14 cellular contexts compared by ENCODE assay signal in the genomic region with DNA sequence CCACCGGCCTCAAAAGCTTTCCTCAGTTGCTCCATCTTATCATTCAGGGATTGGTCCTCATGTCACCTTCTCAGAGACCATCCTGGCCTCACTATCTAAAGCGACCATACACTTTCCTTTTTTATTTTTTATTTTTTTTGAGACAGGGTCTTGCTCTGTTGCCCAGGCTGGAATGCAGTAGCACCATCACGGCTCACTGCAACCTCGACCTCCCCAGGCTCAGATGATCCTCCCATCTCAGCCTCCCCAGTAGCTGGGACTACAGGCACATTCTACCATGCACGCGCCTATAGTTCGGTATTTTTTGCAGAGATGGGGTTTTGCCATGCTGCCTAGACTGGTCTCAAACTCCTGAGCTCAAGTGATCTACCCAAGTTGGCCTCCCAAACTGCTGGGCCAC.
"Had no signal": no experiment of that assay in that cellular context is flagged by ENCODE, and none has a peak within 500 bp of the region (broad histone marks: within the 10 kb centered on the region; RNA-seq: fewer than 3 reads in every experiment).

No MANE protein-coding gene starts in this region.

- H3K27me3 Mint-ChIP-seq: activated naive CD4-positive, alpha-beta T cell treated with anti-CD3 and anti-CD28 coated beads, Interleukin-2, amount 10 ng/mL, durations not matched to agents 7 days and 5 days; stimulated activated memory B cell treated with anti-CD40 and anti-IgM and Interleukin-4, amounts not matched to agents 10 μg/mL and 1 μg/mL and 100 μg/mL, for 72 hours had no signal

- H3K27ac ChIP-seq: neutrophil, parathyroid adenoma had no signal

- H3K9me3 ChIP-seq: adrenal gland, gastroesophageal sphincter, neutrophil, transverse colon had no signal

- H3K4me3 Mint-ChIP-seq: activated naive CD4-positive, alpha-beta T cell treated with anti-CD3 and anti-CD28 coated beads, Interleukin-2, amount 10 ng/mL, durations not matched to agents 7 days and 5 days; stimulated activated memory B cell treated with anti-CD40 and anti-IgM and Interleukin-4, amounts not matched to agents 10 μg/mL and 1 μg/mL and 100 μg/mL, for 72 hours had no signal

- H3K36me3 ChIP-seq: adrenal gland, neutrophil, transverse colon had no signal

- ATAC-seq: gastroesophageal sphincter; left colon; stimulated activated memory B cell treated with anti-CD40 and anti-IgM and Interleukin-4, amounts not matched to agents 10 μg/mL and 1 μg/mL and 100 μg/mL, for 72 hours had no signal

- H3K4me3 ChIP-seq: adrenal gland, gastroesophageal sphincter, transverse colon had no signal

- H2AFZ ChIP-seq: parathyroid adenoma had no signal

- H3K27me3 ChIP-seq: adrenal gland, gastroesophageal sphincter, neutrophil, transverse colon had no signal

- FAIRE-seq: colon, endometrium, islet of Langerhans had no signal

- H3K27ac Mint-ChIP-seq: activated naive CD4-positive, alpha-beta T cell treated with anti-CD3 and anti-CD28 coated beads, Interleukin-2, amount 10 ng/mL, durations not matched to agents 7 days and 5 days; stimulated activated memory B cell treated with anti-CD40 and anti-IgM and Interleukin-4, amounts not matched to agents 10 μg/mL and 1 μg/mL and 100 μg/mL, for 72 hours had no signal

- DNase-seq: activated CD8-positive, alpha-beta memory T cell treated with anti-CD3 and anti-CD28 coated beads, Interleukin-2, amount 50 U/mL, for 48 hours; activated naive CD4-positive, alpha-beta T cell treated with anti-CD3 and anti-CD28 coated beads, Interleukin-2, amount 10 ng/mL, durations not matched to agents 7 days and 5 days; adrenal gland; left colon; midbrain; T1000; transverse colon had no signal

- H3K9me3 Mint-ChIP-seq: activated naive CD4-positive, alpha-beta T cell treated with anti-CD3 and anti-CD28 coated beads, Interleukin-2, amount 10 ng/mL, durations not matched to agents 7 days and 5 days; stimulated activated memory B cell treated with anti-CD40 and anti-IgM and Interleukin-4, amounts not matched to agents 10 μg/mL and 1 μg/mL and 100 μg/mL, for 72 hours had no signal

- H3K9ac ChIP-seq: parathyroid adenoma had no signal
